Comparison of ENCODE assay signal across 12 cellular contexts in the genomic region with DNA sequence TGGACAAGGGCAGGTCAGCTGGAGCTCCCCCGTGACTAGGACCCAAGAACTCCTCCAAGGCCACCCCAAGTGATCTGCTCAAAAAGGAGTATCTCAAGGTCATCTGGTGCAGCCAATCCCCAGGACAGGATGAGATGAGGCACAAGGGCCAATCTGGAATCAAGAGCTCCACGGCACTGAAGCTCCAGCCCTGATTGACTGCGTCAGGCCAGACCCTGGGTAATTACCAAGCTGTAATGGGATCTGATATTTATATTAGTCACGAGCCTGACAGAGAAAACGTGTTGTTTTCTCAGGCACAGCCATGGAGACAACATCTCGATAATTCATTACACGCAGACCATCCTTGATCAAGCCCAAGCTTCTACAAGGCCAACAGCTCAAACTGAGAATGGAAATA.
"Had no signal": no experiment of that assay in that cellular context is flagged by ENCODE, and none has a peak within 500 bp of the region (broad histone marks: within the 10 kb centered on the region; RNA-seq: fewer than 3 reads in every experiment).

No MANE protein-coding gene starts in this region.

- H3K27ac Mint-ChIP-seq: activated CD8-positive, alpha-beta T cell treated with anti-CD3 and anti-CD28 coated beads, Interleukin-2, amount 10 ng/mL, durations not matched to agents 7 days and 5 days; stimulated activated effector memory CD8-positive, alpha-beta T cell treated with anti-CD3 and anti-CD28 coated beads, Interleukin-12 subunit alpha, Interleukin-12 subunit beta, amount 100 ng/mL, for 72 hours had no signal

- H3K4me3 ChIP-seq: hepatocyte, pancreas, smooth muscle cell had no signal

- H3K4me2 ChIP-seq: smooth muscle cell had no signal

- H2AFZ ChIP-seq: hepatocyte had no signal

- H3K27ac ChIP-seq: hepatocyte, pancreas, VCaP had no signal

- H3K4me3 Mint-ChIP-seq: activated CD8-positive, alpha-beta T cell treated with anti-CD3 and anti-CD28 coated beads, Interleukin-2, amount 10 ng/mL, durations not matched to agents 7 days and 5 days; neural crest cell; stimulated activated effector memory CD8-positive, alpha-beta T cell treated with anti-CD3 and anti-CD28 coated beads, Interleukin-12 subunit alpha, Interleukin-12 subunit beta, amount 100 ng/mL, for 72 hours had no signal

- H3K4me1 ChIP-seq: pancreas had no signal

- H3K36me3 Mint-ChIP-seq: stimulated activated effector memory CD8-positive, alpha-beta T cell treated with anti-CD3 and anti-CD28 coated beads, Interleukin-12 subunit alpha, Interleukin-12 subunit beta, amount 100 ng/mL, for 72 hours had no signal

- H3K9me3 Mint-ChIP-seq: neural crest cell; stimulated activated effector memory CD8-positive, alpha-beta T cell treated with anti-CD3 and anti-CD28 coated beads, Interleukin-12 subunit alpha, Interleukin-12 subunit beta, amount 100 ng/mL, for 72 hours had no signal

- H3K36me3 ChIP-seq: pancreas had no signal

- DNase-seq: activated CD4-positive, alpha-beta T cell treated with anti-CD3 and anti-CD28 coated beads for 4 hours; activated CD8-positive, alpha-beta memory T cell treated with anti-CD3 and anti-CD28 coated beads, Interleukin-2, amount 50 U/mL, for 48 hours; activated CD8-positive, alpha-beta T cell treated with anti-CD3 and anti-CD28 coated beads, Interleukin-2, amount 10 ng/mL, durations not matched to agents 7 days and 5 days; activated naive CD4-positive, alpha-beta T cell; aorta; pancreas; trophoblast cell had no signal

- H3K27me3 ChIP-seq: pancreas had no signal

- H3K9me3 ChIP-seq: pancreas had no signal
